In the genomic region with DNA sequence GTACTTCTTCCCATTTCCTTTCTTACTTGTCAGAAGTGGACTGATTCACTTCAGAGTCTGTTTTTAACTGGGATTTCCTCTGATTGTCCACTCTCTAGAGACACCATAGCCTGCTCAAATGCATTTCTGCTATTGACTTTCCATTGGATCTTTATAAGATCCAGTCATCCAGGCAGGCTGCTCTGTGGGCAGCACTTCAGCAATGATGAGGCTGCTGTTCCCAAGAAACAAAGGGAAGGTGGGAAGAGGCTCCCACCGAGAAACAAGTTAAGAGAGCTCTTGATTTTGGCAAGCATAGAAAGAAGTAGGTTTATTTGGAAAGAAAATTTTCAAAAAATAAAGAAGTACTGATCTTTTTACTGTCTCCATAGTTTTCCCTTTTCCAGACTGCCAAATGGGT, we compare ENCODE assay signal across 24 cellular contexts.
"Had no signal": no experiment of that assay in that cellular context is flagged by ENCODE, and none has a peak within 500 bp of the region (broad histone marks: within the 10 kb centered on the region; RNA-seq: fewer than 3 reads in every experiment).

No MANE protein-coding gene starts in this region.

- H3K4me1 Mint-ChIP-seq: nephron; stimulated activated naive CD8-positive, alpha-beta T cell treated with anti-CD3 and anti-CD28 coated beads, Interleukin-15, amount 100 ng/mL, for 72 hours had no signal

- H3K27ac Mint-ChIP-seq: mesothelial cell of epicardium; naive thymus-derived CD4-positive, alpha-beta T cell; nephron; stimulated activated naive CD8-positive, alpha-beta T cell treated with anti-CD3 and anti-CD28 coated beads, Interleukin-15, amount 100 ng/mL, for 72 hours had no signal

- H3K36me3 Mint-ChIP-seq: mesothelial cell of epicardium; naive thymus-derived CD4-positive, alpha-beta T cell had no signal

- H3K4me3 Mint-ChIP-seq: mesothelial cell of epicardium; naive thymus-derived CD4-positive, alpha-beta T cell; nephron; stimulated activated naive CD8-positive, alpha-beta T cell treated with anti-CD3 and anti-CD28 coated beads, Interleukin-15, amount 100 ng/mL, for 72 hours had no signal

- H3K9me3 ChIP-seq: mucosa of descending colon, prostate gland, suprapubic skin, vagina had no signal

- ATAC-seq: left lobe of liver; mucosa of descending colon; naive thymus-derived CD4-positive, alpha-beta T cell; stimulated activated naive CD8-positive, alpha-beta T cell treated with anti-CD3 and anti-CD28 coated beads, Interleukin-15, amount 100 ng/mL, for 72 hours had no signal

- H3K27me3 ChIP-seq: suprapubic skin, vagina had no signal

- DNase-seq: cerebellar nuclear complex; effector CD8-positive, alpha-beta T cell; hypothalamus; kidney; mesenchymal stem cell; mucosa of descending colon; naive thymus-derived CD4-positive, alpha-beta T cell; nucleus accumbens; right cardiac atrium; stimulated activated CD4-positive, alpha-beta T cell treated with anti-CD3 and anti-CD28 coated beads, Interleukin-15, amount 100 ng/mL, for 24 hours; stimulated activated CD4-positive, alpha-beta T cell treated with anti-CD3 and anti-CD28 coated beads, Interleukin-2, amount 100 ng/mL, for 48 hours; stimulated activated CD8-positive, alpha-beta memory T cell treated with anti-CD3 and anti-CD28 coated beads, Interleukin-4, amount 100 ng/mL, for 48 hours; stimulated activated naive CD4-positive, alpha-beta T cell; stimulated activated naive CD8-positive, alpha-beta T cell treated with anti-CD3 and anti-CD28 coated beads, Interleukin-15, amount 100 ng/mL, for 72 hours; trophoblast cell had no signal

- H3K36me3 ChIP-seq: prostate gland, suprapubic skin, vagina had no signal

- H3K9me3 Mint-ChIP-seq: mesothelial cell of epicardium had no signal

- H3K27ac ChIP-seq: prostate gland, skin epidermis, suprapubic skin, vagina had no signal

- H3K4me1 ChIP-seq: prostate gland, suprapubic skin, vagina had no signal

- H3K4me3 ChIP-seq: mucosa of descending colon, prostate gland, skin epidermis, suprapubic skin, vagina had no signal

- FAIRE-seq: colon, frontal cortex, kidney had no signal
